Comparison of ENCODE assay signal across 18 cellular contexts in genomic region chr10:75040576-75040975, GRCh38.
DNase-seq lines count a peak whose midpoint lies in the region; TF ChIP-seq lines count a peak whose summit lies in the region.
"Had no signal": no experiment of that assay in that cellular context is flagged by ENCODE, and none has a peak within 500 bp of the region (broad histone marks: within the 10 kb centered on the region; RNA-seq: fewer than 3 reads in every experiment).

No MANE protein-coding gene starts in this region.

- H3K27me3 Mint-ChIP-seq in mesothelial cell of epicardium (ENCODE audit: low read depth) (no peaks in the 10 kb centered on the region), type B pancreatic cell (no peaks in the 10 kb centered on the region)
- H3K27me3 Mint-ChIP-seq: progenitor cell of endocrine pancreas had no signal

- H3K36me3 Mint-ChIP-seq in mesothelial cell of epicardium (no peaks in the 10 kb centered on the region), type B pancreatic cell (no peaks in the 10 kb centered on the region)

- H3K4me3 Mint-ChIP-seq in mesothelial cell of epicardium: no peak overlapping the region
- no peak overlapping the region for H3K4me3 Mint-ChIP-seq in type B pancreatic cell
- H3K4me3 Mint-ChIP-seq: activated T-helper 1 cell treated with anti-CD3 and anti-CD28 coated beads, Interleukin-12 subunit alpha, Interleukin-12 subunit beta, Interleukin-2, Interleukin-4 antibody, amounts not matched to agents 30 ng/mL and 10 ng/mL and 1 ng/mL, durations not matched to agents 14 hours and 24 hours and 36 hours; dendritic cell treated with granulocyte-macrophage colony-stimulating factor and Interleukin-4, amounts not matched to agents 40 ng/mL and 50 ng/mL, for 4 days; T-helper 1 cell treated with Interleukin-12 subunit alpha and Interleukin-12 subunit beta and Interleukin-4 antibody, amounts not matched to agents 30 μg/mL and 1 μg/mL, for 36 hours had no signal

- DNase-seq in NCI-H1417 (lab: John Stamatoyannopoulos, UW) (peak; percentile 3 to 78 (median 43)), NCI-H1417 treated with DMSO at 0.1 percent for 48 hours (lab: John Stamatoyannopoulos, UW) (no peak), COR-L47 (lab: John Stamatoyannopoulos, UW) (peak; percentile 32), NCI-H748 treated with DMSO at 0.1 percent for 48 hours (lab: John Stamatoyannopoulos, UW) (peak; percentile 72), myocyte (ENCODE audit: low read depth) (peak; percentile 87), NCI-H526 treated with DMSO at 0.1 percent for 48 hours (lab: John Stamatoyannopoulos, UW) (no peak), mesothelial cell of epicardium (ENCODE audit: low spot score in 2 of 2, unreplicated experiment in 2 of 2) (no peak), type B pancreatic cell (ENCODE audit: extremely low spot score, unreplicated experiment) (no peak)
- DNase-seq: activated CD4-positive, alpha-beta T cell treated with anti-CD3 and anti-CD28 coated beads for 1 hour; caudate nucleus; NCI-H1436 treated with DMSO at 0.1 percent for 48 hours; NCI-H526; RPMI8226; stimulated activated naive CD4-positive, alpha-beta T cell had no signal

- peaks cover 4% of the 10 kb centered on the region for H3K9me3 Mint-ChIP-seq in mesothelial cell of epicardium
- H3K9me3 Mint-ChIP-seq in type B pancreatic cell: no peaks in the 10 kb centered on the region
- H3K9me3 Mint-ChIP-seq: activated T-helper 1 cell treated with anti-CD3 and anti-CD28 coated beads, Interleukin-12 subunit alpha, Interleukin-12 subunit beta, Interleukin-2, Interleukin-4 antibody, amounts not matched to agents 30 ng/mL and 10 ng/mL and 1 ng/mL, durations not matched to agents 14 hours and 24 hours and 36 hours; dendritic cell treated with granulocyte-macrophage colony-stimulating factor and Interleukin-4, amounts not matched to agents 40 ng/mL and 50 ng/mL, for 4 days; T-helper 1 cell treated with Interleukin-12 subunit alpha and Interleukin-12 subunit beta and Interleukin-4 antibody, amounts not matched to agents 30 μg/mL and 1 μg/mL, for 36 hours had no signal

- H3K4me1 Mint-ChIP-seq in mesothelial cell of epicardium: peaks cover 17% of the 10 kb centered on the region
- peaks cover 13% of the 10 kb centered on the region for H3K4me1 Mint-ChIP-seq in type B pancreatic cell (ENCODE audit: unreplicated experiment)

- H3K27ac Mint-ChIP-seq in mesothelial cell of epicardium (no peak overlapping the region), type B pancreatic cell (no peak overlapping the region)
- H3K27ac Mint-ChIP-seq: activated T-helper 1 cell treated with anti-CD3 and anti-CD28 coated beads, Interleukin-12 subunit alpha, Interleukin-12 subunit beta, Interleukin-2, Interleukin-4 antibody, amounts not matched to agents 30 ng/mL and 10 ng/mL and 1 ng/mL, durations not matched to agents 14 hours and 24 hours and 36 hours; dendritic cell treated with granulocyte-macrophage colony-stimulating factor and Interleukin-4, amounts not matched to agents 40 ng/mL and 50 ng/mL, for 4 days; progenitor cell of endocrine pancreas; T-helper 1 cell treated with Interleukin-12 subunit alpha and Interleukin-12 subunit beta and Interleukin-4 antibody, amounts not matched to agents 30 μg/mL and 1 μg/mL, for 36 hours had no signal

- TF ChIP-seq CTCF in mesothelial cell of epicardium (IDR thresholded peaks at IDR 0.05; ENCODE audit: unreplicated experiment) (no peak), type B pancreatic cell (conservative IDR thresholded peaks at IDR 0.05) (no peak)

Comparison
In these comparisons a context has a peak if more than half of its experiments do, and no peak if none do; other contexts are left out.
1. DNase-seq: peak in NCI-H1417 (3 of 3), COR-L47 (single experiment), NCI-H748 treated with DMSO at 0.1 percent for 48 hours (single experiment) and myocyte (single experiment); none in NCI-H1417 treated with DMSO at 0.1 percent for 48 hours (single experiment), NCI-H526 treated with DMSO at 0.1 percent for 48 hours (single experiment), mesothelial cell of epicardium (0 of 2) and type B pancreatic cell (single experiment).